Comparison of ENCODE assay signal across 16 cellular contexts in genomic region chr2:17589406-17590035, GRCh38. TPM values are rescaled to one million over a fixed set of nuclear protein-coding genes. Genes with fewer than 3 reads are reported as not detected.
"Had no signal": no experiment of that assay in that cellular context is flagged by ENCODE, and none has a peak within 500 bp of the region (broad histone marks: within the 10 kb centered on the region; RNA-seq: fewer than 3 reads in every experiment).

No MANE protein-coding gene starts in this region.

- H3K27ac ChIP-seq: gastroesophageal sphincter, heart left ventricle, thyroid gland had no signal

- DNase-seq: activated B cell treated with CpG ODN at 0.5 μM for 24 hours; activated CD4-positive, alpha-beta memory T cell treated with anti-CD3 and anti-CD28 coated beads for 36 hours; activated CD4-positive, alpha-beta T cell treated with anti-CD3 and anti-CD28 coated beads for 4 hours; activated CD8-positive, alpha-beta memory T cell treated with anti-CD3 and anti-CD28 coated beads, Interleukin-2, amount 10 ng/mL, durations not matched to agents 7 days and 5 days; activated naive CD4-positive, alpha-beta T cell; activated naive CD8-positive, alpha-beta T cell treated with anti-CD3 and anti-CD28 coated beads for 36 hours; amniotic stem cell; caudate nucleus; effector memory CD8-positive, alpha-beta T cell; heart left ventricle; natural killer cell; stimulated activated naive B cell treated with anti-CD40 and anti-IgM and Interleukin-4, amounts not matched to agents 10 μg/mL and 1 μg/mL and 100 μg/mL, for 72 hours; thyroid gland had no signal

- ATAC-seq: activated CD8-positive, alpha-beta memory T cell treated with anti-CD3 and anti-CD28 coated beads, Interleukin-2, amount 10 ng/mL, durations not matched to agents 7 days and 5 days; effector memory CD8-positive, alpha-beta T cell; gastroesophageal sphincter; heart left ventricle; natural killer cell; stimulated activated naive B cell treated with anti-CD40 and anti-IgM and Interleukin-4, amounts not matched to agents 10 μg/mL and 1 μg/mL and 100 μg/mL, for 72 hours had no signal

- H3K4me3 ChIP-seq: gastroesophageal sphincter, heart left ventricle, thyroid gland had no signal

- H3K4me1 ChIP-seq: thyroid gland had no signal

- H3K36me3 ChIP-seq: gastroesophageal sphincter, heart left ventricle, thyroid gland had no signal

- H3K27me3 ChIP-seq: gastroesophageal sphincter, heart left ventricle, thyroid gland had no signal

- H3K9me3 ChIP-seq: gastroesophageal sphincter, heart left ventricle, thyroid gland had no signal

RNA-seq across cellular contexts. Expression of gene VSNL1, which starts 49.0 kb away (rescaled TPM):
- total RNA-seq: activated B cell treated with CpG ODN at 0.5 μM for 24 hours; activated CD4-positive, alpha-beta memory T cell treated with anti-CD3 and anti-CD28 coated beads for 36 hours; activated CD8-positive, alpha-beta memory T cell treated with anti-CD3 and anti-CD28 coated beads, Interleukin-2, amount 10 ng/mL, durations not matched to agents 7 days and 5 days; activated naive CD8-positive, alpha-beta T cell treated with anti-CD3 and anti-CD28 coated beads for 36 hours; dermis microvascular lymphatic vessel endothelial cell; mesenteric fat pad; natural killer cell had no signal
